20 cellular contexts compared by ENCODE assay signal in the genomic region with DNA sequence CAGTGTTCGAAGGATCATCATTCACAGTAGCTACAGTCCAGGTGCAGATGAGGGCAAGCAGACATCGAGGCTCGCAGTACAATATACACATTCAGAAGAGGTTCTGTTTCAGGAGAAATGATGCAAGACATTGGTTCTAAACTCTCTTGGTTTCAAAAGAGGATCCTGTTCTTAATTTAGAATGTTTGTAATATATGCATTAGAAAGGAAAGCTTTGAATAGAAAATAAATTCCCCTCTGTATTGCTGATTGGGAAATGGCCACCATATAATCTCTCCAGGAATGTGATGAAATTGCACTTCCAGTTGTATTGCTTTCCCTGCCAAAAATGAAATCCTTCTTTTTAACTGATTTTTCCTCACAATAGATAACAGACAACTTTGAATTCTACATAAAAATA.
DNase-seq lines count a peak whose midpoint lies in the region; ATAC-seq and TF ChIP-seq lines count a peak whose summit lies in the region.
"Had no signal": no experiment of that assay in that cellular context is flagged by ENCODE, and none has a peak within 500 bp of the region (broad histone marks: within the 10 kb centered on the region; RNA-seq: fewer than 3 reads in every experiment).

No MANE protein-coding gene starts in this region.

- H3K4me3 Mint-ChIP-seq in nephron: no peak overlapping the region
- H3K4me3 Mint-ChIP-seq: B cell; CD4-positive, alpha-beta memory T cell had no signal

- TF ChIP-seq CTCF in nephron (IDR thresholded peaks at IDR 0.05; ENCODE audit: unreplicated experiment in 3 of 3): no peak

- H3K9ac ChIP-seq in adipocyte (ENCODE audit: low read length): peak overlapping the region; percentile 37
- H3K9ac ChIP-seq: KMS-11 had no signal

- H3K27ac Mint-ChIP-seq in nephron: peak overlapping the region in 2 of 3 experiments; percentile 34 to 47
- H3K27ac Mint-ChIP-seq: B cell; CD4-positive, alpha-beta memory T cell had no signal

- H3K27me3 ChIP-seq in adipocyte (replicated peaks; ENCODE audit: control insufficient read depth, insufficient read depth, low read length): no peaks in the 10 kb centered on the region

- no peaks in the 10 kb centered on the region for H3K9me3 ChIP-seq in adipocyte (ENCODE audit: control insufficient read depth, low read length)
- H3K9me3 ChIP-seq: SJCRH30 had no signal

- no peak for ATAC-seq in activated CD4-positive, CD25-positive, alpha-beta regulatory T cell treated with anti-CD3 and anti-CD28 coated beads, Interleukin-2, amount 50 U/mL, for 24 hours
- ATAC-seq: GM12878 had no signal

- H3K4me3 ChIP-seq in adipocyte (ENCODE audit: low read length): peak overlapping the region; percentile 23
- H3K4me3 ChIP-seq: GM12878, PC-9, SJCRH30 had no signal

- peaks cover 17% of the 10 kb centered on the region for H3K4me1 ChIP-seq in adipocyte (ENCODE audit: control insufficient read depth, insufficient read depth, low read length)
- H3K4me1 ChIP-seq: SJCRH30 had no signal

- H3K4me1 Mint-ChIP-seq in nephron: peaks cover 46% of the 10 kb centered on the region
- H3K4me1 Mint-ChIP-seq: B cell had no signal

- no peaks in the 10 kb centered on the region for H3K36me3 Mint-ChIP-seq in nephron (ENCODE audit: low read depth)
- H3K36me3 Mint-ChIP-seq: CD4-positive, alpha-beta memory T cell had no signal

- DNase-seq in SIG-M5 treated with dmso at 0.1 percent for 504 hours (lab: John Stamatoyannopoulos, UW; ENCODE audit: unreplicated experiment) (peak; percentile 83), SIG-M5 (lab: John Stamatoyannopoulos, UW) (no peak), NOMO-1 treated with dmso at 0.1 percent for 144 hours (lab: John Stamatoyannopoulos, UW; ENCODE audit: unreplicated experiment) (peak; percentile 2), adipocyte (ENCODE audit: low read depth) (peak; percentile 50), hepatic stellate cell (ENCODE audit: low spot score) (no peak)
- no peak for DNase-seq in activated T-cell treated with anti-CD3 and anti-CD28 coated beads, Interleukin-2, amount 50 U/mL, for 48 hours
- DNase-seq: CD4-positive, alpha-beta memory T cell; GF-D8; NCI-H1105 treated with DMSO at 0.1 percent for 48 hours; NCI-H1694 treated with DMSO at 0.1 percent for 48 hours; NCI-H2107; NCI-H510A; NCI-H748 treated with DMSO at 0.1 percent for 48 hours; PC-9; SJCRH30 had no signal

- peaks cover 1% of the 10 kb centered on the region for H3K27me3 Mint-ChIP-seq in nephron (ENCODE audit: low read depth)

- H3K36me3 ChIP-seq in adipocyte (ENCODE audit: control insufficient read depth, insufficient read depth, low read length, severe bottlenecking): no peaks in the 10 kb centered on the region
- H3K36me3 ChIP-seq: SJCRH30 had no signal

- H3K9me3 Mint-ChIP-seq in nephron: peaks cover 3% of the 10 kb centered on the region

Comparison
In these comparisons a context has a peak if more than half of its experiments do, and no peak if none do; other contexts are left out.
1. DNase-seq: peak in SIG-M5 treated with dmso at 0.1 percent for 504 hours (single experiment), NOMO-1 treated with dmso at 0.1 percent for 144 hours (single experiment) and adipocyte (single experiment); none in SIG-M5 (single experiment), hepatic stellate cell (single experiment) and activated T-cell treated with anti-CD3 and anti-CD28 coated beads, Interleukin-2, amount 50 U/mL, for 48 hours (0 of 2).